In genomic region chr15:40843885-40844542, GRCh38 we compare ENCODE assay signal across 1 cellular context.
TF ChIP-seq lines count a peak whose summit lies in the region.

SPINT1 (plus strand) TSS chr15:40844048; CDS start chr15:40844555, 507 bp downstream.

TF ChIP-seq in SK-N-SH treated with all-trans-retinoic acid at 6 μM for 48 hours, 23 proteins besides CTCF, POLR2A, EP300 and RAD21 (continued from another document):
- TF ChIP-seq TSHZ2 (CRISPR knock-in tag; IDR thresholded peaks at IDR 0.05) (no peak), ZC3H10 (CRISPR knock-in tag; IDR thresholded peaks at IDR 0.05) (no peak), ARNTL (CRISPR knock-in tag; IDR thresholded peaks at IDR 0.05; ENCODE audit: borderline replicate concordance, low read depth) (no peak), RARB (CRISPR knock-in tag; IDR thresholded peaks at IDR 0.05) (no peak), CSDC2 (CRISPR knock-in tag; IDR thresholded peaks at IDR 0.05) (no peak), ESRRG (CRISPR knock-in tag; IDR thresholded peaks at IDR 0.05) (no peak), ZFP3 (CRISPR knock-in tag; IDR thresholded peaks at IDR 0.05) (no peak), OSR1 (CRISPR knock-in tag; IDR thresholded peaks at IDR 0.05) (no peak), GLIS3 (CRISPR knock-in tag; IDR thresholded peaks at IDR 0.05) (no peak), ISL1 (CRISPR knock-in tag; IDR thresholded peaks at IDR 0.05) (no peak)
- TF ChIP-seq, protein P1, sequence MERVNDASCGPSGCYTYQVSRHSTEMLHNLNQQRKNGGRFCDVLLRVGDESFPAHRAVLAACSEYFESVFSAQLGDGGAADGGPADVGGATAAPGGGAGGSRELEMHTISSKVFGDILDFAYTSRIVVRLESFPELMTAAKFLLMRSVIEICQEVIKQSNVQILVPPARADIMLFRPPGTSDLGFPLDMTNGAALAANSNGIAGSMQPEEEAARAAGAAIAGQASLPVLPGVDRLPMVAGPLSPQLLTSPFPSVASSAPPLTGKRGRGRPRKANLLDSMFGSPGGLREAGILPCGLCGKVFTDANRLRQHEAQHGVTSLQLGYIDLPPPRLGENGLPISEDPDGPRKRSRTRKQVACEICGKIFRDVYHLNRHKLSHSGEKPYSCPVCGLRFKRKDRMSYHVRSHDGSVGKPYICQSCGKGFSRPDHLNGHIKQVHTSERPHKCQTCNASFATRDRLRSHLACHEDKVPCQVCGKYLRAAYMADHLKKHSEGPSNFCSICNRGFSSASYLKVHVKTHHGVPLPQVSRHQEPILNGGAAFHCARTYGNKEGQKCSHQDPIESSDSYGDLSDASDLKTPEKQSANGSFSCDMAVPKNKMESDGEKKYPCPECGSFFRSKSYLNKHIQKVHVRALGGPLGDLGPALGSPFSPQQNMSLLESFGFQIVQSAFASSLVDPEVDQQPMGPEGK (CRISPR knock-in tag; IDR thresholded peaks at IDR 0.05; ENCODE audit: borderline replicate concordance): no peak
TF ChIP-seq in SK-N-SH treated with all-trans-retinoic acid at 6 μM for 48 hours: peak in this region for 0.
